ENCODE assay signal across 26 cellular contexts in the genomic region with DNA sequence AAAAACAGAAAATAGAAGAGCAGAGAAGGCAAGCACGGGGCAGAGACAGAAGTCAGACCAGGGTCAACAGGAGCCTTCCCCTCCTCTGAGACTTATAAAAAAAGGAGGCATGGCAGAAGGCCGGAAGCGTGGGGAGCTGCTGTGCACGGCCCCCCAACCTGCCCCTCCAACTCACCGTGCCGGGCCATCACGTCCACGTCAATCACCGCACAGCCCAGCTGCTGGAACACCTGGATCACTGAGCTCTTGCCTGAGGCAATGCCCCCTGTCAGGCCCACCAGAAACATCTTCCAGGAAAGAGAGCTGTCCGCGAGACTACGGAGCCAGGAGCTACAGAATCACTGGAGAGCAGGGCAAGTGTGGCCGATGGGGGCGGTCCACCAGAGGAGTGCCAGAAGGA. TPM values are rescaled to one million over a fixed set of nuclear protein-coding genes. Genes with fewer than 3 reads are reported as not detected.
DNase-seq lines count a peak whose midpoint lies in the region; ATAC-seq and TF ChIP-seq lines count a peak whose summit lies in the region.
"Had no signal": no experiment of that assay in that cellular context is flagged by ENCODE, and none has a peak within 500 bp of the region (broad histone marks: within the 10 kb centered on the region; RNA-seq: fewer than 3 reads in every experiment).

No MANE protein-coding gene starts in this region.

- no peak overlapping the region for H3K4me2 ChIP-seq in mammary epithelial cell (ENCODE audit: insufficient read depth, low read depth, low read length)
- H3K4me2 ChIP-seq: PC-9 had no signal

- dilution Hi-C loops in mammary epithelial cell (cut with HindIII; ENCODE audit: low sequenced_read_pairs): no loop called here

- H3K4me3 Mint-ChIP-seq in endothelial cell (ENCODE audit: unreplicated experiment): no peak overlapping the region
- H3K4me3 Mint-ChIP-seq in nephron progenitor cell: no peak overlapping the region
- H3K4me3 Mint-ChIP-seq in activated naive CD8-positive, alpha-beta T cell treated with anti-CD3 and anti-CD28 coated beads, Interleukin-2, amount 50 U/mL, for 24 hours: no peak overlapping the region
- H3K4me3 Mint-ChIP-seq: B cell; CD8-positive, alpha-beta T cell had no signal

- ATAC-seq in activated naive CD8-positive, alpha-beta T cell treated with anti-CD3 and anti-CD28 coated beads, Interleukin-2, amount 50 U/mL, for 24 hours: no peak
- ATAC-seq: CD8-positive, alpha-beta T cell; GM12878 had no signal

- peak overlapping the region; percentile 10 to 42 for H3K27ac ChIP-seq in breast epithelium
- H3K27ac ChIP-seq in mammary epithelial cell (ENCODE audit: insufficient read depth, low read depth, low read length): no peak overlapping the region
- H3K27ac ChIP-seq: 22Rv1, C4-2B, PC-9 had no signal

- H3K9me3 Mint-ChIP-seq in endothelial cell (ENCODE audit: unreplicated experiment) (no peaks in the 10 kb centered on the region), nephron progenitor cell (no peaks in the 10 kb centered on the region)
- H3K9me3 Mint-ChIP-seq in activated naive CD8-positive, alpha-beta T cell treated with anti-CD3 and anti-CD28 coated beads, Interleukin-2, amount 50 U/mL, for 24 hours: no peaks in the 10 kb centered on the region
- H3K9me3 Mint-ChIP-seq: CD8-positive, alpha-beta T cell had no signal

- H3K36me3 Mint-ChIP-seq in endothelial cell (ENCODE audit: low read depth, unreplicated experiment) (peaks cover 16% of the 10 kb centered on the region), nephron progenitor cell (ENCODE audit: low read depth) (peaks cover 40% of the 10 kb centered on the region)
- peaks cover 26% of the 10 kb centered on the region for H3K36me3 Mint-ChIP-seq in activated naive CD8-positive, alpha-beta T cell treated with anti-CD3 and anti-CD28 coated beads, Interleukin-2, amount 50 U/mL, for 24 hours (ENCODE audit: low read depth)

- peaks cover 7 to 16% of the 10 kb centered on the region in 2 donors for H3K4me1 ChIP-seq in breast epithelium
- peaks cover 8% of the 10 kb centered on the region for H3K4me1 ChIP-seq in mammary epithelial cell (ENCODE audit: insufficient read depth, low read length)

- no peak overlapping the region for H3K9ac ChIP-seq in mammary epithelial cell (ENCODE audit: insufficient read depth, low read length)

- H3K27me3 ChIP-seq in breast epithelium (no peaks in the 10 kb centered on the region), mammary epithelial cell (ENCODE audit: insufficient read depth, low read length) (no peaks in the 10 kb centered on the region)

- no peak overlapping the region for H3K4me3 ChIP-seq in breast epithelium
- no peak overlapping the region for H3K4me3 ChIP-seq in mammary epithelial cell (replicated peaks in 1 of 3; ENCODE audit: insufficient read depth in 1 of 3, low read depth in 2 of 3, low read length in 3 of 3)
- H3K4me3 ChIP-seq: GM12878, PC-9 had no signal

- intact Hi-C loops in breast epithelium (cut with DNase I; ENCODE audit: low total_unique reads): no loop called here
- intact Hi-C loops in mammary epithelial cell (cut with micrococcal nuclease): no loop called here

- DNase-seq in breast epithelium (ENCODE audit: low spot score in 2 of 2): no peak
- no peak for DNase-seq in mammary epithelial cell
- DNase-seq in endothelial cell (ENCODE audit: low spot score): no peak
- no peak for DNase-seq in nephron progenitor cell
- DNase-seq in activated naive CD8-positive, alpha-beta T cell treated with anti-CD3 and anti-CD28 coated beads, Interleukin-2, amount 50 U/mL, for 24 hours: no peak
- DNase-seq in NCI-H774 (lab: John Stamatoyannopoulos, UW): no peak
- DNase-seq in SIG-M5 (lab: John Stamatoyannopoulos, UW): no peak
- DNase-seq: CD8-positive, alpha-beta T cell; DMS 273 treated with DMSO at 0.1 percent for 48 hours; DMS79; EL; GDM1; KBM-7; MV-4-11; NCI-H1105; NCI-H1436 treated with DMSO at 0.1 percent for 48 hours; NCI-H187 treated with DMSO at 0.1 percent for 48 hours; NCI-H2171 treated with DMSO at 0.1 percent for 48 hours; NCI-H345; NCI-H524; PC-9; Right ventricle myocardium superior had no signal

- TF ChIP-seq CTCF in breast epithelium (IDR thresholded peaks at IDR 0.05): no peak
- no peak for TF ChIP-seq CTCF in mammary epithelial cell (conservative IDR thresholded peaks at IDR 0.05 in 1 of 2, IDR thresholded peaks at IDR 0.05 in 1 of 2; ENCODE audit: extremely low read depth in 1 of 2, insufficient read depth in 1 of 2, low read depth in 1 of 2, low read length in 2 of 2)
- TF ChIP-seq CTCF in endothelial cell (IDR thresholded peaks at IDR 0.05; ENCODE audit: unreplicated experiment): no peak
- TF ChIP-seq CTCF in nephron progenitor cell (IDR thresholded peaks at IDR 0.05): no peak

- BruUV-seq in mammary epithelial cell (replicated peaks; lab: Mats Ljungman, UMichigan): no TSS peak

- peaks cover 19% of the 10 kb centered on the region for H3K79me2 ChIP-seq in mammary epithelial cell (ENCODE audit: insufficient read depth, low read length)

- CTCF ChIA-PET in mammary epithelial cell (lab: Charles Lee; ENCODE audit: low non-redundant PET): no interaction called here

- H4K20me1 ChIP-seq in mammary epithelial cell (ENCODE audit: insufficient read depth, low read length): no peaks in the 10 kb centered on the region

- TF ChIP-seq POLR2A in breast epithelium (IDR thresholded peaks at IDR 0.05): no peak

- 97% methylated on average over 5 of the region's 14 CpGs for WGBS in mammary epithelial cell (ENCODE audit: low coverage, missing lambda C conversion rate)

- H3K36me3 ChIP-seq in breast epithelium: no peaks in the 10 kb centered on the region
- peaks cover 7% of the 10 kb centered on the region for H3K36me3 ChIP-seq in mammary epithelial cell (ENCODE audit: insufficient read depth, low read length)

- no peak overlapping the region for H2AFZ ChIP-seq in mammary epithelial cell (ENCODE audit: low read depth, low read length)
- H2AFZ ChIP-seq: PC-9 had no signal

- peaks cover 37% of the 10 kb centered on the region for H3K4me1 Mint-ChIP-seq in endothelial cell (ENCODE audit: unreplicated experiment)
- peaks cover 62% of the 10 kb centered on the region for H3K4me1 Mint-ChIP-seq in nephron progenitor cell
- peaks cover 7% of the 10 kb centered on the region for H3K4me1 Mint-ChIP-seq in activated naive CD8-positive, alpha-beta T cell treated with anti-CD3 and anti-CD28 coated beads, Interleukin-2, amount 50 U/mL, for 24 hours

- in situ Hi-C loops in mammary epithelial cell (cut with MboI; ENCODE audit: low sequenced_read_pairs in 2 of 2): no loop called here

- H3K9me3 ChIP-seq in breast epithelium (no peaks in the 10 kb centered on the region), mammary epithelial cell (replicated peaks; ENCODE audit: insufficient read depth, low read length) (no peaks in the 10 kb centered on the region)

- H3K27ac Mint-ChIP-seq in endothelial cell (ENCODE audit: unreplicated experiment) (peak overlapping the region; percentile 25), nephron progenitor cell (peak overlapping the region; percentile 96)
- H3K27ac Mint-ChIP-seq in activated naive CD8-positive, alpha-beta T cell treated with anti-CD3 and anti-CD28 coated beads, Interleukin-2, amount 50 U/mL, for 24 hours: no peak overlapping the region
- H3K27ac Mint-ChIP-seq: B cell; CD8-positive, alpha-beta T cell had no signal

- H3K27me3 Mint-ChIP-seq in endothelial cell (ENCODE audit: unreplicated experiment) (peaks cover 8% of the 10 kb centered on the region), nephron progenitor cell (ENCODE audit: low read depth, poor library complexity) (no peaks in the 10 kb centered on the region)
- no peaks in the 10 kb centered on the region for H3K27me3 Mint-ChIP-seq in activated naive CD8-positive, alpha-beta T cell treated with anti-CD3 and anti-CD28 coated beads, Interleukin-2, amount 50 U/mL, for 24 hours
- H3K27me3 Mint-ChIP-seq: B cell had no signal

RNA-seq across cellular contexts. Expression of gene DCAKD, which starts 16.8 kb away (rescaled TPM):
- total RNA-seq in breast epithelium: 10 to 100 TPM; 44.0 to 76.8 (median 48.2) TPM
- 10 to 100 TPM; 35.4 to 68.0 TPM for total RNA-seq in mammary epithelial cell
- polyA plus RNA-seq in mammary epithelial cell: 27.7 TPM
- 40.8 TPM for polyA minus RNA-seq in mammary epithelial cell
- 29.2 TPM for total RNA-seq in endothelial cell (ENCODE audit: unreplicated experiment)

RNA-seq across cellular contexts. Expression of gene NMT1, which starts 26.5 kb away (rescaled TPM):
- total RNA-seq in breast epithelium (100 to 1,000 TPM in 1 of 3 donors, 10 to 100 TPM in 2; 81.9 to 130 (median 84.0) TPM), mammary epithelial cell (100 to 1,000 TPM in 1 of 2 donors, 10 to 100 TPM in 1; 80.0 to 143 TPM), endothelial cell (ENCODE audit: unreplicated experiment) (85.8 TPM)
- polyA plus RNA-seq in mammary epithelial cell: 55.9 TPM
- 170 TPM for polyA minus RNA-seq in mammary epithelial cell
